Comparison of ENCODE assay signal across 8 cellular contexts in the genomic region with DNA sequence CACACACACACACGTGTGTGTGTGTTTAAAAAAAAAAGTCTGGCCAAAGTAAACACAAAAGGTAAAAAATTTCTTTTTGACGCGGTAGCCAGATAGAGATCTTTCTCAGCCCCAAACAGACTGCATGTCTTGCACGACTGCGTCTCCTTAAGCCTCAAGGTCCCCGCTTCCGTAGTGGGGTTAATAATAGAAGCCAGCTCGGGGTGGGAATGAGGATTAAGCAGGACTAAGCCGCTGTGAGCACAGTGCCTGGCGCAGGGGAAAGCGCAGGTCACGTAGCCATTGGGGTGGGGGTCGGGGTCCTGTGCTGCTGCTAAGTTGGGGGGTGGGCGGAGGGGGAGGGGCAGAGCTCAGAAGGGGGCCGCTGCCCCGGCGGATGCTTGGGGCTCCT. TPM values are rescaled to one million over a fixed set of nuclear protein-coding genes. Genes with fewer than 3 reads are reported as not detected.
DNase-seq lines count a peak whose midpoint lies in the region; ATAC-seq and TF ChIP-seq lines count a peak whose summit lies in the region.

No MANE protein-coding gene starts in this region.

- H3K36me3 ChIP-seq in esophagus muscularis mucosa = peaks cover 0 to 7% (median 2%) of the 10 kb centered on the region in 4 donors

- no peak for TF ChIP-seq CTCF in esophagus muscularis mucosa (IDR thresholded peaks at IDR 0.05)
- no peak for TF ChIP-seq CTCF in natural killer cell (IDR thresholded peaks at IDR 0.05)
- no peak for TF ChIP-seq CTCF in GM10248 (IDR thresholded peaks at IDR 0.05; ENCODE audit: control extremely low read depth, extremely low read depth, low read depth, missing control alignments)

- H3K4me1 ChIP-seq in esophagus muscularis mucosa = peaks cover 34 to 57% (median 47%) of the 10 kb centered on the region in 4 donors

- intact Hi-C loops in esophagus muscularis mucosa (cut with DNase I) = loop anchor here (5.0 kb wide), 2 partner anchors 48 to 52 kb away; partner anchors contain the start of genes EARS2 and UBFD1
- intact Hi-C loops in natural killer cell (cut with micrococcal nuclease) = no loop called here

- H3K4me3 ChIP-seq in esophagus muscularis mucosa = peak overlapping the region; percentile 86 to 99 (median 95)

- ATAC-seq in natural killer cell (peak; percentile 23 to 49 (median 38)), GM21576 (IDR thresholded peaks at IDR 0.05; ENCODE audit: unreplicated experiment) (no peak)

- CTCF ChIA-PET in GM10248 (lab: Yijun Ruan, JAX) = interaction anchor here (1.2 kb wide), 1 partner anchor 9 kb away, joined by 3 read pairs; no protein-coding TSS in a partner anchor

- WGBS in esophagus muscularis mucosa = 1% methylated on average over 13 of the region's 17 CpGs

- TF ChIP-seq EP300 in esophagus muscularis mucosa (IDR thresholded peaks at IDR 0.05) = no peak

- H3K27ac ChIP-seq in esophagus muscularis mucosa (replicated peaks in 1 of 4) = peak overlapping the region; percentile 86 to 91 (median 90)

- in situ Hi-C loops in KBM-7 (cut with MboI; ENCODE audit: low pct_unique_long_range_greater_than_20kb, low sequenced_read_pairs) = no loop called here

- H3K4me1 Mint-ChIP-seq in natural killer cell = peaks cover 47 to 48% of the 10 kb centered on the region in 2 donors

- H3K9me3 Mint-ChIP-seq in natural killer cell = no peaks in the 10 kb centered on the region

- peak; percentile 47 for DNase-seq in SIG-M5 treated with dmso at 0.1 percent for 504 hours (lab: John Stamatoyannopoulos, UW; ENCODE audit: unreplicated experiment)
- no peak for DNase-seq in SIG-M5 (lab: John Stamatoyannopoulos, UW)
- peak; percentile 49 for DNase-seq in KBM-7
- peak; percentile 27 to 38 for DNase-seq in activated CD4-positive, alpha-beta T cell treated with anti-CD3 and anti-CD28 coated beads, Interleukin-2, amount 50 U/mL, for 48 hours
- DNase-seq in esophagus muscularis mucosa (ENCODE audit: extremely low spot score) = no peak
- peak; percentile 32 for DNase-seq in natural killer cell
- no peak for DNase-seq in GM10248 (ENCODE audit: extremely low spot score)

- no peaks in the 10 kb centered on the region for H3K27me3 Mint-ChIP-seq in natural killer cell (ENCODE audit: low read depth in 2 of 2)

- TF ChIP-seq POLR2A in esophagus muscularis mucosa (IDR thresholded peaks at IDR 0.05; ENCODE audit: low read depth) = no peak

- no peaks in the 10 kb centered on the region for H3K36me3 Mint-ChIP-seq in natural killer cell

- H3K27ac Mint-ChIP-seq in natural killer cell = peak overlapping the region; percentile 1 to 81

- POLR2A ChIA-PET in GM10248 (lab: Yijun Ruan, JAX) = interaction anchor here (1.1 kb wide), 1 partner anchor 10 kb away, joined by 4 read pairs; no protein-coding TSS in a partner anchor

- H3K27me3 ChIP-seq in esophagus muscularis mucosa = no peaks in the 10 kb centered on the region

- peak overlapping the region; percentile 92 for H3K4me3 Mint-ChIP-seq in natural killer cell

- H3K9me3 ChIP-seq in esophagus muscularis mucosa = no peaks in the 10 kb centered on the region

RNA-seq across cellular contexts. Expression of gene GGA2, which starts 0.5 kb away (rescaled TPM):
- 10 to 100 TPM; 20.3 to 37.3 (median 23.0) TPM for total RNA-seq in esophagus muscularis mucosa
- total RNA-seq in natural killer cell = 100 to 1,000 TPM; 129 to 134 (median 131) TPM

RNA-seq across cellular contexts. Expression of gene EARS2, which starts 47.4 kb away (rescaled TPM):
- total RNA-seq in esophagus muscularis mucosa = 10 to 100 TPM; 14.2 to 24.4 (median 18.2) TPM
- 10 to 100 TPM; 12.1 to 14.2 (median 12.4) TPM for total RNA-seq in natural killer cell

RNA-seq across cellular contexts. Expression of gene UBFD1, which starts 47.8 kb away (rescaled TPM):
- 10 to 100 TPM; 39.1 to 86.8 (median 65.5) TPM for total RNA-seq in esophagus muscularis mucosa
- 10 to 100 TPM; 51.4 to 65.8 (median 63.6) TPM for total RNA-seq in natural killer cell

RNA-seq across cellular contexts. Expression of gene COG7, which starts 56.8 kb away (rescaled TPM):
- total RNA-seq in esophagus muscularis mucosa (10 to 100 TPM; 11.9 to 23.7 (median 15.1) TPM), natural killer cell (10 to 100 TPM; 18.4 to 26.6 (median 20.3) TPM)

Comparison
In these comparisons a context has a peak if more than half of its experiments do, and no peak if none do; other contexts are left out.
1. DNase-seq: peak in SIG-M5 treated with dmso at 0.1 percent for 504 hours (single experiment), KBM-7 (single experiment), activated CD4-positive, alpha-beta T cell treated with anti-CD3 and anti-CD28 coated beads, Interleukin-2, amount 50 U/mL, for 48 hours (2 of 2) and natural killer cell (single experiment); none in SIG-M5 (single experiment), esophagus muscularis mucosa (single experiment) and GM10248 (single experiment).